1 cellular context compared by ENCODE assay signal in the genomic region with DNA sequence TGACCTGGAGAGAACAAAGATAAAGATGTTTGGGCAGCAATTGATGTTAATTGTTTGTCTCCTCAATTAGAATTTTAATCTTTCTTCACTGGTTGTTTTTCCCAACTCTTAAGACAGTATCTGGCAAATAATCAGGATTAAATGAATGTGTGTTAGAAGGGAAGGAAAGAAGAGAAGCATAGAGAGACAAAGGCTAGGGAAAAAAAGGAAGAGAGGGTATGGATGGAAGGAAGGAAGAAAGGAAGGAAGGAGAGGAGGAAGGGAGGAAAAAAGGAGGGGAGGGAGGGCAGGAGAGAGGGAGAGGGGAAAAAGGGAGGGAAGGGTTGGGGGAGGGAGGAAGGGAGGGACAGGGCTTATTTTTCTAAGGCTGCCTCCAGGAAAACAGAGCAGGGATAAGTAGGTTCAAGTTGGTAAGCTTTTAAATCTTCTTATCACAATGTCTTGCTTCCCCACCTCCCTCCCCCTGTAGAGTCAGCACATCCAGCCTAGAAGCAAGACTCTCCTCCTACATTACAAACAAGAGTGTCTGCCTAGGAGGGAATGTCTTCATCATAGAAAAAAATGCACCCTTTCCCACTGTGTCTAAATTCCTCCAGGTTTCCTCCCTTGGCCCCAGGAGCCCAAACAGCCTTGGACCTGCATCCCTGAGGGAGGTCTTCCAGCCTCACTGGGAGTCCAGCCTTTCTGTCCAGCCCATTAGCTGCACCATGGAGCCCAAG.
A peak's percentile ranks its signal among the peaks of the same experiment; 100 is the strongest.
TF ChIP-seq lines count a peak whose summit lies in the region.

No MANE protein-coding gene starts in this region.

TF ChIP-seq in K562, 482 proteins besides CTCF, POLR2A, EP300 and RAD21 (continued from another document and continues in another):
- TF ChIP-seq, protein P1, sequence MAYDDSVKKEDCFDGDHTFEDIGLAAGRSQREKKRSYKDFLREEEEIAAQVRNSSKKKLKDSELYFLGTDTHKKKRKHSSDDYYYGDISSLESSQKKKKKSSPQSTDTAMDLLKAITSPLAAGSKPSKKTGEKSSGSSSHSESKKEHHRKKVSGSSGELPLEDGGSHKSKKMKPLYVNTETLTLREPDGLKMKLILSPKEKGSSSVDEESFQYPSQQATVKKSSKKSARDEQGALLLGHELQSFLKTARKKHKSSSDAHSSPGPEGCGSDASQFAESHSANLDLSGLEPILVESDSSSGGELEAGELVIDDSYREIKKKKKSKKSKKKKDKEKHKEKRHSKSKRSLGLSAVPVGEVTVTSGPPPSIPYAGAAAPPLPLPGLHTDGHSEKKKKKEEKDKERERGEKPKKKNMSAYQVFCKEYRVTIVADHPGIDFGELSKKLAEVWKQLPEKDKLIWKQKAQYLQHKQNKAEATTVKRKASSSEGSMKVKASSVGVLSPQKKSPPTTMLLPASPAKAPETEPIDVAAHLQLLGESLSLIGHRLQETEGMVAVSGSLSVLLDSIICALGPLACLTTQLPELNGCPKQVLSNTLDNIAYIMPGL (CRISPR knock-in tag; IDR thresholded peaks at IDR 0.05), result no peak
- TF ChIP-seq ZNF436 (CRISPR knock-in tag; IDR thresholded peaks at IDR 0.05) (no peak), NCOA1 (IDR thresholded peaks at IDR 0.05; ENCODE audit: low read depth) (no peak), MCM5 (IDR thresholded peaks at IDR 0.05; ENCODE audit: low read depth) (no peak), TAL1 (IDR thresholded peaks at IDR 0.05) (no peak), ETS2 (tag; IDR thresholded peaks at IDR 0.05; ENCODE audit: borderline replicate concordance, poor library complexity, severe bottlenecking) (no peak), ZC3H11A (IDR thresholded peaks at IDR 0.05; ENCODE audit: low read depth, low read length) (no peak), POLR2AphosphoS5 (IDR thresholded peaks at IDR 0.05; ENCODE audit: control insufficient read depth, insufficient read depth, low read depth, low read length) (no peak), NR1H2 (CRISPR knock-in tag; IDR thresholded peaks at IDR 0.05) (no peak), KAT8 (IDR thresholded peaks at IDR 0.05; ENCODE audit: low read depth) (no peak), ETV1 (tag; conservative IDR thresholded peaks at IDR 0.05; ENCODE audit: low read depth) (peak; percentile 17), ZNF561 (CRISPR knock-in tag; conservative IDR thresholded peaks at IDR 0.05) (no peak), U2AF1 (optimal IDR thresholded peaks at IDR 0.05; ENCODE audit: low read depth, low read length) (no peak), ELF2 (CRISPR knock-in tag; IDR thresholded peaks at IDR 0.05) (no peak), BCOR (IDR thresholded peaks at IDR 0.05) (no peak), SRSF3 (IDR thresholded peaks at IDR 0.05; ENCODE audit: insufficient read depth, low read length) (no peak), ZNF263 (CRISPR knock-in tag; IDR thresholded peaks at IDR 0.05; ENCODE audit: borderline replicate concordance) (no peak), ZNF780A (CRISPR knock-in tag; IDR thresholded peaks at IDR 0.05) (no peak), YY1 (IDR thresholded peaks at IDR 0.05; ENCODE audit: borderline replicate concordance in 1 of 3, control insufficient read depth in 1 of 3, extremely low read depth in 1 of 3, insufficient read depth in 3 of 3, insufficient read length in 1 of 3, insufficient replicate concordance in 2 of 3, low read depth in 1 of 3, low read length in 2 of 3) (no peak), BMI1 (IDR thresholded peaks at IDR 0.05; ENCODE audit: low read length) (no peak), ELF4 (CRISPR knock-in tag; IDR thresholded peaks at IDR 0.05) (0 out of 2 replicates have a peak, but pooled peaks have one; percentile 62), PTTG1 (tag; IDR thresholded peaks at IDR 0.05; ENCODE audit: low read depth) (no peak), SAP30 (IDR thresholded peaks at IDR 0.05; ENCODE audit: borderline replicate concordance, insufficient read depth, low read depth, low read length, poor library complexity, severe bottlenecking) (no peak), CHD2 (IDR thresholded peaks at IDR 0.05; ENCODE audit: low read depth, low read length) (no peak), GATAD2B (IDR thresholded peaks at IDR 0.05; ENCODE audit: borderline replicate concordance) (no peak), BRCA1 (IDR thresholded peaks at IDR 0.05) (no peak), BRCA1 (CRISPR knock-in tag; IDR thresholded peaks at IDR 0.05) (no peak), HDAC1 (IDR thresholded peaks at IDR 0.05) (no peak), PURB (CRISPR knock-in tag; IDR thresholded peaks at IDR 0.05; ENCODE audit: low read depth) (no peak), TFAM (CRISPR knock-in tag; conservative IDR thresholded peaks at IDR 0.05) (no peak), ZNF766 (CRISPR knock-in tag; conservative IDR thresholded peaks at IDR 0.05) (no peak), KLF10 (CRISPR knock-in tag; IDR thresholded peaks at IDR 0.05) (no peak), RB1 (IDR thresholded peaks at IDR 0.05; ENCODE audit: low read depth) (no peak), ZNF121 (CRISPR knock-in tag; conservative IDR thresholded peaks at IDR 0.05) (no peak), ZNF644 (tag; IDR thresholded peaks at IDR 0.05; ENCODE audit: low read depth) (no peak)
- TF ChIP-seq, protein P2, sequence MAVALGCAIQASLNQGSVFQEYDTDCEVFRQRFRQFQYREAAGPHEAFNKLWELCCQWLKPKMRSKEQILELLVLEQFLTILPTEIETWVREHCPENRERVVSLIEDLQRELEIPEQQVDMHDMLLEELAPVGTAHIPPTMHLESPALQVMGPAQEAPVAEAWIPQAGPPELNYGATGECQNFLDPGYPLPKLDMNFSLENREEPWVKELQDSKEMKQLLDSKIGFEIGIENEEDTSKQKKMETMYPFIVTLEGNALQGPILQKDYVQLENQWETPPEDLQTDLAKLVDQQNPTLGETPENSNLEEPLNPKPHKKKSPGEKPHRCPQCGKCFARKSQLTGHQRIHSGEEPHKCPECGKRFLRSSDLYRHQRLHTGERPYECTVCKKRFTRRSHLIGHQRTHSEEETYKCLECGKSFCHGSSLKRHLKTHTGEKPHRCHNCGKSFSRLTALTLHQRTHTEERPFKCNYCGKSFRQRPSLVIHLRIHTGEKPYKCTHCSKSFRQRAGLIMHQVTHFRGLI (CRISPR knock-in tag; IDR thresholded peaks at IDR 0.05), result 0 out of 2 replicates have a peak, but pooled peaks have one; percentile 40
- TF ChIP-seq, protein P3, sequence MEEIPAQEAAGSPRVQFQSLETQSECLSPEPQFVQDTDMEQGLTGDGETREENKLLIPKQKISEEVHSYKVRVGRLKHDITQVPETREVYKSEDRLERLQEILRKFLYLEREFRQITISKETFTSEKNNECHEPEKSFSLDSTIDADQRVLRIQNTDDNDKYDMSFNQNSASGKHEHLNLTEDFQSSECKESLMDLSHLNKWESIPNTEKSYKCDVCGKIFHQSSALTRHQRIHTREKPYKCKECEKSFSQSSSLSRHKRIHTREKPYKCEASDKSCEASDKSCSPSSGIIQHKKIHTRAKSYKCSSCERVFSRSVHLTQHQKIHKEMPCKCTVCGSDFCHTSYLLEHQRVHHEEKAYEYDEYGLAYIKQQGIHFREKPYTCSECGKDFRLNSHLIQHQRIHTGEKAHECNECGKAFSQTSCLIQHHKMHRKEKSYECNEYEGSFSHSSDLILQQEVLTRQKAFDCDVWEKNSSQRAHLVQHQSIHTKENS (CRISPR knock-in tag; IDR thresholded peaks at IDR 0.05), result no peak
- TF ChIP-seq, protein P4, sequence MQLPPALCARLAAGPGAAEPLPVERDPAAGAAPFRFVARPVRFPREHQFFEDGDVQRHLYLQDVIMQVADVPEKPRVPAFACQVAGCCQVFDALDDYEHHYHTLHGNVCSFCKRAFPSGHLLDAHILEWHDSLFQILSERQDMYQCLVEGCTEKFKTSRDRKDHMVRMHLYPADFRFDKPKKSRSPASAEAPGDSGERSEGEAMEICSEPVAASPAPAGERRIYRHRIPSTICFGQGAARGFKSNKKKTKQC (CRISPR knock-in tag; IDR thresholded peaks at IDR 0.05), result no peak
- TF ChIP-seq, protein P5, sequence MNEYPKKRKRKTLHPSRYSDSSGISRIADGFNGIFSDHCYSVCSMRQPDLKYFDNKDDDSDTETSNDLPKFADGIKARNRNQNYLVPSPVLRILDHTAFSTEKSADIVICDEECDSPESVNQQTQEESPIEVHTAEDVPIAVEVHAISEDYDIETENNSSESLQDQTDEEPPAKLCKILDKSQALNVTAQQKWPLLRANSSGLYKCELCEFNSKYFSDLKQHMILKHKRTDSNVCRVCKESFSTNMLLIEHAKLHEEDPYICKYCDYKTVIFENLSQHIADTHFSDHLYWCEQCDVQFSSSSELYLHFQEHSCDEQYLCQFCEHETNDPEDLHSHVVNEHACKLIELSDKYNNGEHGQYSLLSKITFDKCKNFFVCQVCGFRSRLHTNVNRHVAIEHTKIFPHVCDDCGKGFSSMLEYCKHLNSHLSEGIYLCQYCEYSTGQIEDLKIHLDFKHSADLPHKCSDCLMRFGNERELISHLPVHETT (CRISPR knock-in tag; conservative IDR thresholded peaks at IDR 0.05 in 1 of 2, IDR thresholded peaks at IDR 0.05 in 1 of 2), result no peak
- TF ChIP-seq, protein P6, sequence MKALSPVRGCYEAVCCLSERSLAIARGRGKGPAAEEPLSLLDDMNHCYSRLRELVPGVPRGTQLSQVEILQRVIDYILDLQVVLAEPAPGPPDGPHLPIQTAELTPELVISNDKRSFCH (CRISPR knock-in tag; IDR thresholded peaks at IDR 0.05), result no peak
- TF ChIP-seq, protein P6 (tag; IDR thresholded peaks at IDR 0.05), result no peak
- TF ChIP-seq, protein P7, sequence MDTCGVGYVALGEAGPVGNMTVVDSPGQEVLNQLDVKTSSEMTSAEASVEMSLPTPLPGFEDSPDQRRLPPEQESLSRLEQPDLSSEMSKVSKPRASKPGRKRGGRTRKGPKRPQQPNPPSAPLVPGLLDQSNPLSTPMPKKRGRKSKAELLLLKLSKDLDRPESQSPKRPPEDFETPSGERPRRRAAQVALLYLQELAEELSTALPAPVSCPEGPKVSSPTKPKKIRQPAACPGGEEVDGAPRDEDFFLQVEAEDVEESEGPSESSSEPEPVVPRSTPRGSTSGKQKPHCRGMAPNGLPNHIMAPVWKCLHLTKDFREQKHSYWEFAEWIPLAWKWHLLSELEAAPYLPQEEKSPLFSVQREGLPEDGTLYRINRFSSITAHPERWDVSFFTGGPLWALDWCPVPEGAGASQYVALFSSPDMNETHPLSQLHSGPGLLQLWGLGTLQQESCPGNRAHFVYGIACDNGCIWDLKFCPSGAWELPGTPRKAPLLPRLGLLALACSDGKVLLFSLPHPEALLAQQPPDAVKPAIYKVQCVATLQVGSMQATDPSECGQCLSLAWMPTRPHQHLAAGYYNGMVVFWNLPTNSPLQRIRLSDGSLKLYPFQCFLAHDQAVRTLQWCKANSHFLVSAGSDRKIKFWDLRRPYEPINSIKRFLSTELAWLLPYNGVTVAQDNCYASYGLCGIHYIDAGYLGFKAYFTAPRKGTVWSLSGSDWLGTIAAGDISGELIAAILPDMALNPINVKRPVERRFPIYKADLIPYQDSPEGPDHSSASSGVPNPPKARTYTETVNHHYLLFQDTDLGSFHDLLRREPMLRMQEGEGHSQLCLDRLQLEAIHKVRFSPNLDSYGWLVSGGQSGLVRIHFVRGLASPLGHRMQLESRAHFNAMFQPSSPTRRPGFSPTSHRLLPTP (IDR thresholded peaks at IDR 0.05; ENCODE audit: borderline replicate concordance, extremely low read depth, insufficient read length), result no peak
- TF ChIP-seq, protein P8, sequence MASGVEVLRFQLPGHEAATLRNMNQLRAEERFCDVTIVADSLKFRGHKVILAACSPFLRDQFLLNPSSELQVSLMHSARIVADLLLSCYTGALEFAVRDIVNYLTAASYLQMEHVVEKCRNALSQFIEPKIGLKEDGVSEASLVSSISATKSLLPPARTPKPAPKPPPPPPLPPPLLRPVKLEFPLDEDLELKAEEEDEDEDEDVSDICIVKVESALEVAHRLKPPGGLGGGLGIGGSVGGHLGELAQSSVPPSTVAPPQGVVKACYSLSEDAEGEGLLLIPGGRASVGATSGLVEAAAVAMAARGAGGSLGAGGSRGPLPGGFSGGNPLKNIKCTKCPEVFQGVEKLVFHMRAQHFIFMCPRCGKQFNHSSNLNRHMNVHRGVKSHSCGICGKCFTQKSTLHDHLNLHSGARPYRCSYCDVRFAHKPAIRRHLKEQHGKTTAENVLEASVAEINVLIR (CRISPR knock-in tag; IDR thresholded peaks at IDR 0.05), result no peak
- TF ChIP-seq, protein P9, sequence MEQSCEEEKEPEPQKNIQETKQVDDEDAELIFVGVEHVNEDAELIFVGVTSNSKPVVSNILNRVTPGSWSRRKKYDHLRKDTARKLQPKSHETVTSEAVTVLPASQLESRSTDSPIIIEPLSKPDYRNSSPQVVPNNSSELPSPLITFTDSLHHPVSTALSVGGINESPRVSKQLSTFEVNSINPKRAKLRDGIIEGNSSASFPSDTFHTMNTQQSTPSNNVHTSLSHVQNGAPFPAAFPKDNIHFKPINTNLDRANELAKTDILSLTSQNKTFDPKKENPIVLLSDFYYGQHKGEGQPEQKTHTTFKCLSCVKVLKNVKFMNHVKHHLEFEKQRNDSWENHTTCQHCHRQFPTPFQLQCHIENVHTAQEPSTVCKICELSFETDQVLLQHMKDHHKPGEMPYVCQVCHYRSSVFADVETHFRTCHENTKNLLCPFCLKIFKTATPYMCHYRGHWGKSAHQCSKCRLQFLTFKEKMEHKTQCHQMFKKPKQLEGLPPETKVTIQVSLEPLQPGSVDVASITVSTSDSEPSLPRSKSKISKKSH (CRISPR knock-in tag; IDR thresholded peaks at IDR 0.05), result no peak
- TF ChIP-seq, protein P10, sequence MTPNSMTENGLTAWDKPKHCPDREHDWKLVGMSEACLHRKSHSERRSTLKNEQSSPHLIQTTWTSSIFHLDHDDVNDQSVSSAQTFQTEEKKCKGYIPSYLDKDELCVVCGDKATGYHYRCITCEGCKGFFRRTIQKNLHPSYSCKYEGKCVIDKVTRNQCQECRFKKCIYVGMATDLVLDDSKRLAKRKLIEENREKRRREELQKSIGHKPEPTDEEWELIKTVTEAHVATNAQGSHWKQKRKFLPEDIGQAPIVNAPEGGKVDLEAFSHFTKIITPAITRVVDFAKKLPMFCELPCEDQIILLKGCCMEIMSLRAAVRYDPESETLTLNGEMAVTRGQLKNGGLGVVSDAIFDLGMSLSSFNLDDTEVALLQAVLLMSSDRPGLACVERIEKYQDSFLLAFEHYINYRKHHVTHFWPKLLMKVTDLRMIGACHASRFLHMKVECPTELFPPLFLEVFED (CRISPR knock-in tag; conservative IDR thresholded peaks at IDR 0.05), result peak; percentile 83; the same call in 1 of the 2 replicates
- TF ChIP-seq, protein P11, sequence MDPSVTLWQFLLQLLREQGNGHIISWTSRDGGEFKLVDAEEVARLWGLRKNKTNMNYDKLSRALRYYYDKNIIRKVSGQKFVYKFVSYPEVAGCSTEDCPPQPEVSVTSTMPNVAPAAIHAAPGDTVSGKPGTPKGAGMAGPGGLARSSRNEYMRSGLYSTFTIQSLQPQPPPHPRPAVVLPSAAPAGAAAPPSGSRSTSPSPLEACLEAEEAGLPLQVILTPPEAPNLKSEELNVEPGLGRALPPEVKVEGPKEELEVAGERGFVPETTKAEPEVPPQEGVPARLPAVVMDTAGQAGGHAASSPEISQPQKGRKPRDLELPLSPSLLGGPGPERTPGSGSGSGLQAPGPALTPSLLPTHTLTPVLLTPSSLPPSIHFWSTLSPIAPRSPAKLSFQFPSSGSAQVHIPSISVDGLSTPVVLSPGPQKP (CRISPR knock-in tag; IDR thresholded peaks at IDR 0.05), result no peak
- TF ChIP-seq, protein P12, sequence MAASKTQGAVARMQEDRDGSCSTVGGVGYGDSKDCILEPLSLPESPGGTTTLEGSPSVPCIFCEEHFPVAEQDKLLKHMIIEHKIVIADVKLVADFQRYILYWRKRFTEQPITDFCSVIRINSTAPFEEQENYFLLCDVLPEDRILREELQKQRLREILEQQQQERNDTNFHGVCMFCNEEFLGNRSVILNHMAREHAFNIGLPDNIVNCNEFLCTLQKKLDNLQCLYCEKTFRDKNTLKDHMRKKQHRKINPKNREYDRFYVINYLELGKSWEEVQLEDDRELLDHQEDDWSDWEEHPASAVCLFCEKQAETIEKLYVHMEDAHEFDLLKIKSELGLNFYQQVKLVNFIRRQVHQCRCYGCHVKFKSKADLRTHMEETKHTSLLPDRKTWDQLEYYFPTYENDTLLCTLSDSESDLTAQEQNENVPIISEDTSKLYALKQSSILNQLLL (CRISPR knock-in tag; IDR thresholded peaks at IDR 0.05; ENCODE audit: borderline replicate concordance), result no peak
